Comparison of ENCODE assay signal across 15 cellular contexts in the genomic region with DNA sequence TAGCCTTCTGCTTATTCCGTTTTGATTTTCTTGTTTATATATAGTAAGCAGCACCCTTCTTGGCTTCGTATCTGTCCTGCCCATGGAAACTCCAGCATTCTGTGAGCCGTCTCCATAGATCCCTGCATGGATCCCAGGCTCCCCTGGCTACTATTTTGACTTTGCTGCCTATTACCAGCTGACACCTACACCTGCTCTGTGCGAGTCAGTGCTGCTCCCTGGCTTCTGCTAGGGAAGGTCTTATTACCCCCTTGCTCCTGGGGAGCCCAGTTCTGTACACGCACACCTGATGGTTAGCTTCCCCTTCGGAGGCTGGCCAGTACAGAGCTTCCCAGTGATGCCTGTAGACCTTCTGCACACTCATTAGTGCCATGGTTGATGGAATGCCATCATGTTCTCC. TPM values are rescaled to one million over a fixed set of nuclear protein-coding genes. Genes with fewer than 3 reads are reported as not detected.
"Had no signal": no experiment of that assay in that cellular context is flagged by ENCODE, and none has a peak within 500 bp of the region (broad histone marks: within the 10 kb centered on the region; RNA-seq: fewer than 3 reads in every experiment).

No MANE protein-coding gene starts in this region.

- H3K36me3 ChIP-seq: transverse colon had no signal

- H3K27ac ChIP-seq: epithelial cell of prostate, lower lobe of right lung, transverse colon had no signal

- DNase-seq: activated CD4-positive, alpha-beta T cell treated with anti-CD3 and anti-CD28 coated beads, Interleukin-2, amount 10 ng/mL, durations not matched to agents 7 days and 5 days; activated CD8-positive, alpha-beta T cell treated with anti-CD3 and anti-CD28 coated beads, Interleukin-2, amount 10 ng/mL, durations not matched to agents 7 days and 5 days; activated naive CD4-positive, alpha-beta T cell treated with anti-CD3 and anti-CD28 coated beads, Interleukin-2, amount 10 ng/mL, durations not matched to agents 7 days and 5 days; foreskin fibroblast; hypothalamus; lower lobe of right lung; stimulated activated CD4-positive, alpha-beta T cell treated with anti-CD3 and anti-CD28 coated beads, Interleukin-12 subunit alpha, Interleukin-12 subunit beta, amount 100 ng/mL, for 4 hours; stimulated activated CD4-positive, alpha-beta T cell treated with anti-CD3 and anti-CD28 coated beads, Interleukin-2, amount 100 ng/mL, for 24 hours; T-helper 1 cell; transverse colon had no signal

- H3K9me3 Mint-ChIP-seq: activated CD4-positive, alpha-beta T cell treated with anti-CD3 and anti-CD28 coated beads, Interleukin-2, amount 10 ng/mL, durations not matched to agents 7 days and 5 days; activated naive CD4-positive, alpha-beta T cell treated with anti-CD3 and anti-CD28 coated beads, Interleukin-2, amount 10 ng/mL, durations not matched to agents 7 days and 5 days; activated T-helper 2 cell treated with anti-CD3 and anti-CD28 coated beads, Interferon-gamma antibody, Interleukin-2, Interleukin-4, amounts not matched to agents 10 μg/mL and 5 μg/mL and 100 μg/mL, durations not matched to agents 14 hours and 24 hours and 36 hours; neural crest cell had no signal

- H3K27ac Mint-ChIP-seq: activated CD4-positive, alpha-beta T cell treated with anti-CD3 and anti-CD28 coated beads, Interleukin-2, amount 10 ng/mL, durations not matched to agents 7 days and 5 days; activated CD8-positive, alpha-beta T cell treated with anti-CD3 and anti-CD28 coated beads, Interleukin-2, amount 10 ng/mL, durations not matched to agents 7 days and 5 days; stimulated activated naive CD8-positive, alpha-beta T cell treated with anti-CD3 and anti-CD28 coated beads, Interleukin-15, Interleukin-2, amounts not matched to agents 100 ng/mL and 50 ng/mL, for 24 hours had no signal

- H3K4me3 Mint-ChIP-seq: activated CD4-positive, alpha-beta T cell treated with anti-CD3 and anti-CD28 coated beads, Interleukin-2, amount 10 ng/mL, durations not matched to agents 7 days and 5 days; activated CD8-positive, alpha-beta T cell treated with anti-CD3 and anti-CD28 coated beads, Interleukin-2, amount 10 ng/mL, durations not matched to agents 7 days and 5 days; activated naive CD4-positive, alpha-beta T cell treated with anti-CD3 and anti-CD28 coated beads, Interleukin-2, amount 10 ng/mL, durations not matched to agents 7 days and 5 days; neural crest cell; stimulated activated naive CD8-positive, alpha-beta T cell treated with anti-CD3 and anti-CD28 coated beads, Interleukin-15, Interleukin-2, amounts not matched to agents 100 ng/mL and 50 ng/mL, for 24 hours had no signal

- H3K27me3 ChIP-seq: transverse colon had no signal

- H3K9me3 ChIP-seq: lower lobe of right lung, transverse colon had no signal

- H3K27me3 Mint-ChIP-seq: activated CD4-positive, alpha-beta T cell treated with anti-CD3 and anti-CD28 coated beads, Interleukin-2, amount 10 ng/mL, durations not matched to agents 7 days and 5 days; activated naive CD4-positive, alpha-beta T cell treated with anti-CD3 and anti-CD28 coated beads, Interleukin-2, amount 10 ng/mL, durations not matched to agents 7 days and 5 days; stimulated activated naive CD8-positive, alpha-beta T cell treated with anti-CD3 and anti-CD28 coated beads, Interleukin-15, Interleukin-2, amounts not matched to agents 100 ng/mL and 50 ng/mL, for 24 hours had no signal

- H3K4me1 Mint-ChIP-seq: neural crest cell had no signal

- H3K4me1 ChIP-seq: lower lobe of right lung, transverse colon had no signal

- H3K4me3 ChIP-seq: lower lobe of right lung, transverse colon had no signal

- ATAC-seq: activated CD4-positive, CD25-positive, alpha-beta regulatory T cell treated with anti-CD3 and anti-CD28 coated beads, Interleukin-2, amount 50 U/mL, for 24 hours; activated CD8-positive, alpha-beta T cell treated with anti-CD3 and anti-CD28 coated beads, Interleukin-2, amount 10 ng/mL, durations not matched to agents 7 days and 5 days; lower lobe of right lung had no signal

RNA-seq across cellular contexts. Expression of gene NACAD, which starts 35.4 kb away (rescaled TPM):
- total RNA-seq: activated CD4-positive, alpha-beta T cell treated with anti-CD3 and anti-CD28 coated beads, Interleukin-2, amount 10 ng/mL, durations not matched to agents 7 days and 5 days had no signal
